Comparison of ENCODE assay signal across 9 cellular contexts in genomic region chr3:179421500-179421899, GRCh38. TPM values are rescaled to one million over a fixed set of nuclear protein-coding genes. Genes with fewer than 3 reads are reported as not detected.
DNase-seq lines count a peak whose midpoint lies in the region; ATAC-seq, FAIRE-seq and TF ChIP-seq lines count a peak whose summit lies in the region.
"Had no signal": no experiment of that assay in that cellular context is flagged by ENCODE, and none has a peak within 500 bp of the region (broad histone marks: within the 10 kb centered on the region; RNA-seq: fewer than 3 reads in every experiment).

No MANE protein-coding gene starts in this region.

- WGBS in H9 (ENCODE audit: extremely low coverage, insufficient read length, low lambda C conversion rate) = no CpG with 5 or more reads among the region's 2 CpGs
- 51% methylated on average over 2 of the region's 2 CpGs for WGBS in HepG2 (ENCODE audit: low lambda C conversion rate)

- TF ChIP-seq EP300 in HepG2 (IDR thresholded peaks at IDR 0.05; ENCODE audit: low read depth in 2 of 2, low read length in 2 of 2) = no peak
- no peak for TF ChIP-seq EP300 in HepG2 (CRISPR knock-in tag; IDR thresholded peaks at IDR 0.05; ENCODE audit: borderline replicate concordance)

- no peak overlapping the region for H2BK120ac ChIP-seq in H9 (ENCODE audit: low read depth, low read length, poor library complexity, severe bottlenecking)

- no peak for TF ChIP-seq POLR2A in HepG2 (IDR thresholded peaks at IDR 0.05; ENCODE audit: insufficient read depth in 1 of 2, low read depth in 2 of 2, low read length in 2 of 2)

- no peak overlapping the region for H2BK20ac ChIP-seq in H9 (ENCODE audit: low read depth, low read length, poor library complexity, severe bottlenecking)

- H2BK5ac ChIP-seq in H9 (ENCODE audit: insufficient read length, low read length) = no peak overlapping the region

- no peak for ATAC-seq in HepG2

- no peak overlapping the region for H3K27ac Mint-ChIP-seq in H9

- peaks cover 4 to 25% (median 20%) of the 10 kb centered on the region in 3 experiments; a peak in 5 of 7 replicates for H3K36me3 Mint-ChIP-seq in H9 (ENCODE audit: insufficient read depth in 1 of 3, low read depth in 3 of 3)

- H3K27ac ChIP-seq in ACC112 (ENCODE audit: low read depth, low read length) = no peak overlapping the region
- no peak overlapping the region for H3K27ac ChIP-seq in H9 (ENCODE audit: insufficient read length, low read depth, low read length)
- H3K27ac ChIP-seq in HepG2 (ENCODE audit: extremely low read length, insufficient read depth, low read length) = no peak overlapping the region
- H3K27ac ChIP-seq: epithelial cell of prostate had no signal

- H2AFZ ChIP-seq in ACC112 (ENCODE audit: low read length, unreplicated experiment) (peak overlapping the region; percentile 18), H9 (ENCODE audit: low read length) (no peak overlapping the region), HepG2 (ENCODE audit: low read length) (no peak overlapping the region)

- H3K4me3 Mint-ChIP-seq in H9 = no peak overlapping the region

- no peak overlapping the region for H2AK5ac ChIP-seq in H9 (ENCODE audit: insufficient read length, low read length)

- peak; percentile 54 for TF ChIP-seq CTCF in H9 (conservative IDR thresholded peaks at IDR 0.05)
- TF ChIP-seq CTCF in HepG2 (CRISPR knock-in tag; IDR thresholded peaks at IDR 0.05) = peak; percentile 54

- CTCF ChIA-PET in HepG2 (lab: Yijun Ruan, JAX; ENCODE audit: low intra/inter-chr PET ratio, low total read pairs) = no interaction called here

- POLR2A ChIA-PET in HepG2 (lab: Yijun Ruan, JAX) = no interaction called here

- H3K4me2 ChIP-seq in H9 (ENCODE audit: insufficient read depth, insufficient read length, low read length) = no peak overlapping the region
- H3K4me2 ChIP-seq in HepG2 (ENCODE audit: low read depth, low read length) = no peak overlapping the region

- peaks cover 26% of the 10 kb centered on the region for H3K79me2 ChIP-seq in ACC112 (ENCODE audit: control insufficient read depth, insufficient read depth, low read length, unreplicated experiment)
- H3K79me2 ChIP-seq in H9 (ENCODE audit: insufficient read depth, low read length) = no peaks in the 10 kb centered on the region
- H3K79me2 ChIP-seq in HepG2 (ENCODE audit: insufficient read depth, low read length) = no peaks in the 10 kb centered on the region

- H3K23ac ChIP-seq in H9 (ENCODE audit: insufficient read length, low read depth, low read length) = no peak overlapping the region

- no peak overlapping the region for H3K18ac ChIP-seq in H9 (ENCODE audit: insufficient read length, low read depth, low read length)

- H3K79me1 ChIP-seq in H9 (ENCODE audit: insufficient read depth, low read depth, low read length, poor library complexity, severe bottlenecking) = no peaks in the 10 kb centered on the region

- no peak overlapping the region for H2BK12ac ChIP-seq in H9 (ENCODE audit: insufficient read length, low read depth, low read length)

- no peaks in the 10 kb centered on the region for H3K4me1 Mint-ChIP-seq in H9

- no peaks in the 10 kb centered on the region for H3K23me2 ChIP-seq in H9 (ENCODE audit: insufficient read length, low read depth, low read length, poor library complexity, severe bottlenecking)

- no peak overlapping the region for H2BK15ac ChIP-seq in H9 (ENCODE audit: low read depth, low read length)

- no peak for DNase-seq in H9
- peak; percentile 69 to 83 for DNase-seq in T47D (ENCODE audit: low read depth in 1 of 2, low spot score in 1 of 2)
- no peak for DNase-seq in HepG2 (ENCODE audit: low spot score)
- DNase-seq in NCI-H187 treated with DMSO at 0.1 percent for 48 hours (lab: John Stamatoyannopoulos, UW) = no peak
- DNase-seq in stimulated activated naive CD4-positive, alpha-beta T cell (lab: John Stamatoyannopoulos, UW) = no peak
- no peak for DNase-seq in NCI-H524 treated with DMSO at 0.1 percent for 48 hours (lab: John Stamatoyannopoulos, UW)
- DNase-seq in NCI-H345 treated with DMSO at 0.1 percent for 48 hours (lab: John Stamatoyannopoulos, UW; ENCODE audit: unreplicated experiment) = no peak

- H3K14ac ChIP-seq in H9 (ENCODE audit: insufficient read depth, low read length) = no peak overlapping the region

- no peak overlapping the region for H4K91ac ChIP-seq in H9 (ENCODE audit: insufficient read length, low read depth, low read length)

- H4K20me1 ChIP-seq in H9 (ENCODE audit: control insufficient read depth, insufficient read depth, insufficient read length) (no peaks in the 10 kb centered on the region), HepG2 (ENCODE audit: insufficient read depth, low read length) (no peaks in the 10 kb centered on the region)

- in situ Hi-C loops in T47D (cut with HindIII; ENCODE audit: low pct_unique_long_range_greater_than_20kb, low sequenced_read_pairs) (no loop called here), HepG2 (cut with HindIII; ENCODE audit: extremely low pct_ligation_motif_present, low pct_unique_long_range_greater_than_20kb) (no loop called here)

- no peak overlapping the region for H4K8ac ChIP-seq in H9 (replicated peaks; ENCODE audit: insufficient read length, low read depth, low read length)

- no peak overlapping the region for H4K5ac ChIP-seq in H9 (ENCODE audit: insufficient read length, low read depth, low read length)

- H3K9me3 Mint-ChIP-seq in H9 = no peaks in the 10 kb centered on the region

- H3K9ac ChIP-seq in H9 (ENCODE audit: extremely low read depth, insufficient read length, low read length) = no peak overlapping the region
- H3K9ac ChIP-seq in HepG2 (ENCODE audit: insufficient read depth, low read depth, low read length) = no peak overlapping the region

- no TSS peak for BruUV-seq in HepG2 (replicated peaks; lab: Mats Ljungman, UMichigan)

- H3K4me1 ChIP-seq in ACC112 (ENCODE audit: control insufficient read depth, insufficient read depth, low read length, unreplicated experiment) (no peaks in the 10 kb centered on the region), H9 (ENCODE audit: insufficient read depth, low read length) (no peaks in the 10 kb centered on the region), HepG2 (ENCODE audit: insufficient read depth, low read length) (no peaks in the 10 kb centered on the region)

- H3K4ac ChIP-seq in H9 (ENCODE audit: low read depth, low read length) = no peak overlapping the region

- H3K56ac ChIP-seq in H9 (ENCODE audit: insufficient read length, low read depth, low read length) = no peak overlapping the region

- FAIRE-seq in HepG2 (lab: Jason Lieb, UNC) = no peak

- no peak for TF ChIP-seq RAD21 in HepG2 (CRISPR knock-in tag; IDR thresholded peaks at IDR 0.05)

- no peak overlapping the region for H3K4me3 ChIP-seq in ACC112 (ENCODE audit: low read depth, low read length)
- H3K4me3 ChIP-seq in HepG2 (replicated peaks in 1 of 3; ENCODE audit: insufficient read depth in 1 of 3, low read depth in 2 of 3, low read length in 3 of 3) = no peak overlapping the region

- H3K36me3 ChIP-seq in ACC112 (ENCODE audit: insufficient read depth, low read length) (peaks cover 35% of the 10 kb centered on the region), HepG2 (replicated peaks in 1 of 2; ENCODE audit: control insufficient read depth in 1 of 2, insufficient read depth in 2 of 2, low read length in 2 of 2) (no peaks in the 10 kb centered on the region)

- no peaks in the 10 kb centered on the region for H3K27me3 ChIP-seq in ACC112 (ENCODE audit: insufficient read depth, low read length)
- H3K27me3 ChIP-seq in H9 (ENCODE audit: insufficient read depth, low read length) = no peaks in the 10 kb centered on the region
- H3K27me3 ChIP-seq in HepG2 (ENCODE audit: control insufficient read depth in 1 of 2, insufficient read depth in 2 of 2, low read length in 2 of 2) = no peaks in the 10 kb centered on the region

- H3K9me3 ChIP-seq in H9 (ENCODE audit: control insufficient read depth, low read depth, low read length) (no peaks in the 10 kb centered on the region), HepG2 (ENCODE audit: low read length) (no peaks in the 10 kb centered on the region)

- no peaks in the 10 kb centered on the region for H3K27me3 Mint-ChIP-seq in H9 (ENCODE audit: low read depth)

- H3T11ph ChIP-seq in H9 (ENCODE audit: low read length) = no peak overlapping the region

- intact Hi-C loops in HepG2 (cut with micrococcal nuclease; ENCODE audit: unreplicated experiment) = no loop called here

TF ChIP-seq in HepG2, 621 proteins besides CTCF, POLR2A, EP300 and RAD21:
- TF ChIP-seq ZNF225 (CRISPR knock-in tag; IDR thresholded peaks at IDR 0.05) = no peak
- peak; percentile 53 for TF ChIP-seq STAG1 (CRISPR knock-in tag; IDR thresholded peaks at IDR 0.05)

RNA-seq across cellular contexts. Expression of gene GNB4, which starts 29.8 kb away (rescaled TPM):
- total RNA-seq in H9 (2021) = 24.2 and 25.0 TPM in 2 replicates
- total RNA-seq in HepG2 (2016; rRNA removed; fragmentation: Illumina TruSeq; extraction: Trizol) = 0.13 and 0.36 TPM in 2 replicates
- not detected in 2 replicates for total RNA-seq in HepG2 (2016; cell fraction: cytosol; rRNA removed; fragmentation: Illumina TruSeq; extraction: Trizol; ENCODE audit: low read depth)
- 0.18 and 0.22 TPM in 2 replicates for total RNA-seq in HepG2 (2016; cell fraction: insoluble cytoplasmic fraction; rRNA removed; fragmentation: Illumina TruSeq; extraction: Trizol)
- 0.10 and 0.22 TPM in 2 replicates for total RNA-seq in HepG2 (2016; cell fraction: membrane; rRNA removed; fragmentation: Illumina TruSeq; extraction: Trizol)
- total RNA-seq in HepG2 (2016; cell fraction: nucleus; rRNA removed; fragmentation: Illumina TruSeq; extraction: Trizol) = 0.09 and 0.13 TPM in 2 replicates
- polyA plus RNA-seq in HepG2 (2011; rRNA removed) = 0.01 and 0.07 TPM in 2 replicates
- 0.01 and 0.04 TPM in 2 replicates for polyA plus RNA-seq in HepG2 (2011; cell fraction: cytosol; rRNA removed)
- not detected in 2 replicates for polyA plus RNA-seq in HepG2 (2011; cell fraction: nucleus; rRNA removed)
- 0.25 and 0.31 TPM in 2 replicates for polyA plus RNA-seq in HepG2 (2012)
- 0.01 TPM in 1 of 2 replicates, not detected in the other for polyA plus RNA-seq in HepG2 (2016; cell fraction: cytosol; fragmentation: Illumina TruSeq; extraction: Trizol; ENCODE audit: low read depth)
- polyA plus RNA-seq in HepG2 (2016; cell fraction: insoluble cytoplasmic fraction; fragmentation: Illumina TruSeq; extraction: Trizol; ENCODE audit: low read depth) = 0.19 and 0.20 TPM in 2 replicates
- 0.02 and 0.05 TPM in 2 replicates for polyA plus RNA-seq in HepG2 (2016; cell fraction: membrane; fragmentation: Illumina TruSeq; extraction: Trizol; ENCODE audit: low read depth)
- polyA plus RNA-seq in HepG2 (2016; cell fraction: nucleus; fragmentation: Illumina TruSeq; extraction: Trizol; ENCODE audit: insufficient read depth, low read depth) = not detected in 2 replicates
- 0.66 and 46.6 TPM in 2 replicates for polyA minus RNA-seq in HepG2 (2011; rRNA and poly(A)+ RNA removed; ENCODE audit: low replicate concordance)
- 0.20 and 0.53 TPM in 2 replicates for polyA minus RNA-seq in HepG2 (2011; cell fraction: cytosol; rRNA and poly(A)+ RNA removed)
- 0.26 and 0.75 TPM in 2 replicates for polyA minus RNA-seq in HepG2 (2011; cell fraction: nucleus; rRNA and poly(A)+ RNA removed)

Comparison
In these comparisons a context has a peak if more than half of its experiments do, and no peak if none do; other contexts are left out.
1. DNase-seq: peak in T47D (2 of 2); none in H9 (single experiment), HepG2 (single experiment), NCI-H187 treated with DMSO at 0.1 percent for 48 hours (single experiment), stimulated activated naive CD4-positive, alpha-beta T cell (0 of 6), NCI-H524 treated with DMSO at 0.1 percent for 48 hours (single experiment) and NCI-H345 treated with DMSO at 0.1 percent for 48 hours (single experiment).
2. RNA of gene GNB4, which starts 29.8 kb away (total RNA-seq): 24.2 to 25.0 TPM in H9; 0.09 to 0.36 TPM in HepG2; every median in the first group is over 10 times any median in the second.